Comparison of ENCODE assay signal across 7 cellular contexts in the genomic region with DNA sequence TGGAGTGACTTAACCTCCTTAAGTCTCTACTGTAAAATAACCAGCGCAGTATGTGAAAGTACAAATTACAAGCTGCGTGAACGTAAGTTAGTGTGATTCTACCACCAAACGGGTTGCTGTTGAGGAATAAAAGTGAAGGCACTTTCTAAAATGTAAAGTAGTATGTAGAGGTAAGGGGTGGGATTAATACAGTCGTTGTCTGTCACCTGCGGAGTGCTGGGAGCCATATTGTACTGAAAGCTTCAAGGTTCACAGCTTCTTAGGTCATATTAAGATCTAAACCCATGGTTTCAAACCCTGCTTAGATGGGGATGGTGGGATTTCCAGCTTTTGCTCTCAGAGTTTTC. TPM values are rescaled to one million over a fixed set of nuclear protein-coding genes. Genes with fewer than 3 reads are reported as not detected.
DNase-seq lines count a peak whose midpoint lies in the region; ATAC-seq, FAIRE-seq and TF ChIP-seq lines count a peak whose summit lies in the region.

No MANE protein-coding gene starts in this region.

- peak overlapping the region; percentile 93 for H3K4me3 ChIP-seq in psoas muscle

- 6 to 9% (median 8%) methylated on average over 6 of the region's 6 CpGs for WGBS in psoas muscle, 3 donors

- no peaks in the 10 kb centered on the region for H3K36me3 ChIP-seq in psoas muscle (ENCODE audit: insufficient read depth in 1 of 2, low read depth in 1 of 2)

- ATAC-seq in psoas muscle = no peak
- no peak for ATAC-seq in left colon

- no peak for TF ChIP-seq CTCF in psoas muscle (IDR thresholded peaks at IDR 0.05)

- no peak for DNase-seq in GM19239 (ENCODE audit: insufficient read length, low spot score)
- peak; percentile 44 for DNase-seq in RKO (ENCODE audit: low spot score)
- DNase-seq in epithelial cell of prostate (ENCODE audit: low read depth, low spot score) = no peak
- no peak for DNase-seq in psoas muscle
- DNase-seq in DMS 273 treated with DMSO at 0.1 percent for 48 hours (lab: John Stamatoyannopoulos, UW) = no peak
- no peak for DNase-seq in left colon
- DNase-seq in NCI-H187 (lab: John Stamatoyannopoulos, UW) = no peak

- intact Hi-C loops in psoas muscle (cut with DNase I) = loop anchor here (5.0 kb wide), 1 partner anchor 55 kb away; no protein-coding TSS in a partner anchor
- intact Hi-C loops in left colon (cut with DNase I, micrococcal nuclease) = no loop called here

- FAIRE-seq in GM19239 (lab: Jason Lieb, UNC) = peak; percentile 75

- peaks cover 35% of the 10 kb centered on the region for H3K4me1 ChIP-seq in psoas muscle

- H3K27me3 ChIP-seq in psoas muscle (ENCODE audit: insufficient read depth in 3 of 3, low read length in 2 of 3) = no peaks in the 10 kb centered on the region

- H3K9me3 ChIP-seq in psoas muscle = no peaks in the 10 kb centered on the region

- H3K27ac ChIP-seq in epithelial cell of prostate (peak overlapping the region; percentile 93), psoas muscle (peak overlapping the region; percentile 96)

RNA-seq across cellular contexts. Expression of gene RSPRY1, which starts 1.4 kb away (rescaled TPM):
- total RNA-seq in psoas muscle (10 to 100 TPM; 14.6 to 19.5 (median 16.7) TPM), left colon (10 to 100 TPM; 49.1 to 53.0 TPM)
- 10 to 100 TPM in 2 of 3 donors, 1 to 10 TPM in 1; 7.1 to 18.2 (median 11.0) TPM for polyA plus RNA-seq in psoas muscle

RNA-seq across cellular contexts. Expression of gene PSME3IP1, which starts 1.6 kb away (rescaled TPM):
- 10 to 100 TPM; 47.9 to 60.4 (median 50.2) TPM for total RNA-seq in psoas muscle
- polyA plus RNA-seq in psoas muscle = 10 to 100 TPM; 37.1 to 61.9 (median 47.6) TPM
- 100 to 1,000 TPM in 1 of 2 donors, 10 to 100 TPM in 1; 90.6 to 107 TPM for total RNA-seq in left colon

RNA-seq across cellular contexts. Expression of gene ARL2BP, which starts 57.6 kb away (rescaled TPM):
- total RNA-seq in psoas muscle (10 to 100 TPM; 25.2 to 39.9 (median 29.2) TPM), left colon (10 to 100 TPM; 32.3 to 35.3 TPM)
- 10 to 100 TPM; 47.9 to 88.3 (median 53.3) TPM for polyA plus RNA-seq in psoas muscle

Comparison
In these comparisons a context has a peak if more than half of its experiments do, and no peak if none do; other contexts are left out.
1. intact Hi-C loops: an anchor here in psoas muscle (5.0 kb wide); none called in left colon.